Comparison of ENCODE assay signal across 21 cellular contexts in the genomic region with DNA sequence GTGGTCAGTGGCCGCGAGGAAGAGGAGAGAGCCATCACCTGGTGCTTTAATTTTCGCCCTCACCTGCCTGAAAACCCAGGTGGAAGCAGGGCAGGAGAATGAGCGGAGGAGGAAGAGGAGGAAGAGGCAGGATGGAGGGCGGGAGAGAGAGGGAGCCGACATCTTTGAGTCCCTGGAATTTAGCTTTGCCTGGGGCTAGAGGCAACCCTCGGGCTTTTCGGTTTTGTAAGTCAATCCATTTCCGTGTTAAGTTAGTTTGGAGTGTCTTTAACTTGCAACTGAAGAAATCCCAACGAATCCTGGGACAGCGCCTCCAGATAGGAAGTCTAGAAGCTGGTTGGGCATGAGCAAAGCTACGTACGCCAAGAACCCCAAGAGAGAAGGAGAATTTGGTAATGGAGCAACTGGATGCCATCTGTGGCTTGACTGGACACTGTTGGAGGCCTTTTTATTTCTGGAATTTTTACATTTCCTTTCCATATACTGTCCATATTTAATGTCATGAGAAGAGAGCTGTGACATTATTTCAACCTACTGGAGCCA.
"Had no signal": no experiment of that assay in that cellular context is flagged by ENCODE, and none has a peak within 500 bp of the region (broad histone marks: within the 10 kb centered on the region; RNA-seq: fewer than 3 reads in every experiment).

No MANE protein-coding gene starts in this region.

- H3K27me3 ChIP-seq: pancreas, testis had no signal

- H3K4me3 ChIP-seq: esophagus muscularis mucosa, pancreas, stomach, testis had no signal

- DNase-seq: activated CD4-positive, alpha-beta T cell treated with anti-CD3 and anti-CD28 coated beads for 36 hours; activated CD4-positive, alpha-beta T cell treated with anti-CD3 and anti-CD28 coated beads, Interleukin-2, amount 50 U/mL, for 48 hours; activated naive CD4-positive, alpha-beta T cell treated with anti-CD3 and anti-CD28 coated beads for 36 hours; activated T-cell treated with anti-CD3 and anti-CD28 coated beads, Interleukin-2, amount 50 U/mL, for 1 hour; central memory CD4-positive, alpha-beta T cell; cortex of kidney; effector CD8-positive, alpha-beta T cell; foreskin melanocyte; head of caudate nucleus; naive thymus-derived CD8-positive, alpha-beta T cell; stomach; T-cell; testis had no signal

- H3K36me3 Mint-ChIP-seq: WTC11 had no signal

- H3K9me3 ChIP-seq: esophagus muscularis mucosa, pancreas, stomach, testis had no signal

- H3K27ac Mint-ChIP-seq: activated CD4-positive, alpha-beta T cell treated with anti-CD3 and anti-CD28 coated beads for 36 hours; activated naive CD4-positive, alpha-beta T cell treated with anti-CD3 and anti-CD28 coated beads for 36 hours; memory B cell; T-cell; type B pancreatic cell had no signal

- FAIRE-seq: kidney, pancreas had no signal

- H3K4me3 Mint-ChIP-seq: activated CD4-positive, alpha-beta T cell treated with anti-CD3 and anti-CD28 coated beads for 36 hours; activated naive CD4-positive, alpha-beta T cell treated with anti-CD3 and anti-CD28 coated beads for 36 hours; brain; memory B cell; naive thymus-derived CD8-positive, alpha-beta T cell; T-cell; type B pancreatic cell; WTC11 had no signal

- H3K9me3 Mint-ChIP-seq: activated naive CD4-positive, alpha-beta T cell treated with anti-CD3 and anti-CD28 coated beads for 36 hours; memory B cell; T-cell; type B pancreatic cell; WTC11 had no signal

- ATAC-seq: activated CD4-positive, alpha-beta T cell treated with anti-CD3 and anti-CD28 coated beads for 36 hours; naive thymus-derived CD8-positive, alpha-beta T cell; pancreas; SK-N-SH treated with all-trans-retinoic acid at 6 μM for 48 hours; T-cell; WTC11 had no signal

- H3K4me1 ChIP-seq: testis had no signal

- H3K27ac ChIP-seq: esophagus muscularis mucosa, pancreas, stomach, testis had no signal
